20 cellular contexts compared by ENCODE assay signal in the genomic region with DNA sequence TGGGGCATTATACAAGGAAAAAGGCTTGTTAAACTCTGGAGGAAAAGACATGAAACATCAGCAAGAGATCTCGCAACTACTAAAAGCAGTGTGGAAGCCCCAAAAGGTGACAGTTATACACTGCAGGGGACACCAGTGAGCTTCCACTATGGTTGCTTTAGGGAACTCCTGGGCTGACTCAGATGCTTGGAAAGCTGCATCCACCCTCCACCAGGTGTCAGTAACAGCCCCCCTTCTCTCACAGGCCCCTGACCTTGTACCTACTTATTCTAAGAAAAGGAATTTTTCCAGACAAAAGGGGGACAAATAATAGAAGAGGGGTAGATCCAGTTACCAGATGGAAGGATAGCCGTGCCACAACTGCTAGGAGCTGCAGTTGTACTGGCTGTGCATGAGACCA.
DNase-seq lines count a peak whose midpoint lies in the region; ATAC-seq and TF ChIP-seq lines count a peak whose summit lies in the region.
"Had no signal": no experiment of that assay in that cellular context is flagged by ENCODE, and none has a peak within 500 bp of the region (broad histone marks: within the 10 kb centered on the region; RNA-seq: fewer than 3 reads in every experiment).

No MANE protein-coding gene starts in this region.

- no peaks in the 10 kb centered on the region for H3K9me2 ChIP-seq in SK-N-SH

- H3K4me3 ChIP-seq in SK-N-SH (ENCODE audit: low read depth in 2 of 2, low read length in 1 of 2): no peak overlapping the region
- H3K4me3 ChIP-seq: GM23248, SJSA1, skin epidermis had no signal

- DNase-seq in SK-N-SH: peak; percentile 1
- peak; percentile 8 for DNase-seq in NCI-H69 (lab: John Stamatoyannopoulos, UW)
- DNase-seq in glomerular visceral epithelial cell (ENCODE audit: extremely low spot score): peak; percentile 28
- DNase-seq in type B pancreatic cell (ENCODE audit: extremely low spot score, unreplicated experiment): no peak
- no peak for DNase-seq in HK-2 (ENCODE audit: unreplicated experiment)
- no peak for DNase-seq in HT-29 (ENCODE audit: low spot score)
- DNase-seq: activated CD4-positive, alpha-beta T cell treated with anti-CD3 and anti-CD28 coated beads for 1 hour; CD4-positive, CD25-positive, alpha-beta regulatory T cell; DMS79 treated with DMSO at 0.1 percent for 48 hours; glutamatergic neuron; GM23248; naive thymus-derived CD8-positive, alpha-beta T cell; NCI-H187 treated with DMSO at 0.1 percent for 48 hours; posterior cingulate gyrus; stimulated activated CD4-positive, alpha-beta T cell treated with anti-CD3 and anti-CD28 coated beads, Interleukin-4, amount 100 ng/mL, for 1 hour; T-helper 9 cell had no signal

- no peaks in the 10 kb centered on the region for H3K4me1 ChIP-seq in SK-N-SH (ENCODE audit: control insufficient read depth in 1 of 2, insufficient read depth in 2 of 2, low read depth in 1 of 2, low read length in 1 of 2)
- H3K4me1 ChIP-seq: SJSA1 had no signal

- no peaks in the 10 kb centered on the region for H3K79me2 ChIP-seq in SK-N-SH (ENCODE audit: insufficient read depth)

- no peak overlapping the region for H3K4me3 Mint-ChIP-seq in type B pancreatic cell
- H3K4me3 Mint-ChIP-seq: CD4-positive, CD25-positive, alpha-beta regulatory T cell; naive thymus-derived CD8-positive, alpha-beta T cell had no signal

- no peak overlapping the region for H3K27ac ChIP-seq in SK-N-SH (ENCODE audit: low read depth in 2 of 2, low read length in 1 of 2)
- H3K27ac ChIP-seq: GM23248, SJSA1, skin epidermis had no signal

- no peaks in the 10 kb centered on the region for H3K9me3 ChIP-seq in SK-N-SH

- H3K36me3 Mint-ChIP-seq in type B pancreatic cell: no peaks in the 10 kb centered on the region
- H3K36me3 Mint-ChIP-seq: CD4-positive, CD25-positive, alpha-beta regulatory T cell had no signal

- ATAC-seq in SK-N-SH treated with all-trans-retinoic acid at 6 μM for 48 hours: no peak
- no peak for ATAC-seq in GM19324 (IDR thresholded peaks at IDR 0.05; ENCODE audit: low FRiP score, unreplicated experiment)
- ATAC-seq: naive thymus-derived CD8-positive, alpha-beta T cell had no signal

- no peak overlapping the region for H3K4me2 ChIP-seq in SK-N-SH

- TF ChIP-seq EP300 in SK-N-SH (IDR thresholded peaks at IDR 0.05; ENCODE audit: borderline replicate concordance in 1 of 2, low read depth in 1 of 2, low read length in 1 of 2): no peak

- no peak overlapping the region for H2AFZ ChIP-seq in SK-N-SH (ENCODE audit: low read depth)
- H2AFZ ChIP-seq: GM23248 had no signal

- no peaks in the 10 kb centered on the region for H4K20me1 ChIP-seq in SK-N-SH (ENCODE audit: insufficient read depth)

- no peak for TF ChIP-seq RAD21 in SK-N-SH (IDR thresholded peaks at IDR 0.05; ENCODE audit: low read length)

- CTCF ChIA-PET in SK-N-SH (lab: Yijun Ruan, JAX): no interaction called here

- peaks cover 7% of the 10 kb centered on the region for H3K4me1 Mint-ChIP-seq in type B pancreatic cell (ENCODE audit: unreplicated experiment)
- H3K4me1 Mint-ChIP-seq: CD4-positive, CD25-positive, alpha-beta regulatory T cell; naive thymus-derived CD8-positive, alpha-beta T cell had no signal

- no peak overlapping the region for H3K27ac Mint-ChIP-seq in type B pancreatic cell
- H3K27ac Mint-ChIP-seq: CD4-positive, CD25-positive, alpha-beta regulatory T cell; naive thymus-derived CD8-positive, alpha-beta T cell had no signal

- no peaks in the 10 kb centered on the region for H3K27me3 ChIP-seq in SK-N-SH (ENCODE audit: insufficient read depth)
- H3K27me3 ChIP-seq: SJSA1 had no signal

- peaks cover 18% of the 10 kb centered on the region for H3K9me3 Mint-ChIP-seq in type B pancreatic cell

- H3K27me3 Mint-ChIP-seq in type B pancreatic cell: no peaks in the 10 kb centered on the region
- H3K27me3 Mint-ChIP-seq: CD4-positive, CD25-positive, alpha-beta regulatory T cell; naive thymus-derived CD8-positive, alpha-beta T cell had no signal

- no peaks in the 10 kb centered on the region for H3K36me3 ChIP-seq in SK-N-SH (replicated peaks in 1 of 2; ENCODE audit: control insufficient read depth in 1 of 2, insufficient read depth in 2 of 2, low read length in 1 of 2)
- H3K36me3 ChIP-seq: SJSA1 had no signal

- no peak overlapping the region for H3K9ac ChIP-seq in SK-N-SH
- H3K9ac ChIP-seq: GM23248 had no signal

- WGBS in SK-N-SH (ENCODE audit: low lambda C conversion rate): 14% methylated on average over 2 of the region's 2 CpGs

- POLR2A ChIA-PET in SK-N-SH (lab: Yijun Ruan, JAX): no interaction called here

- H3F3A ChIP-seq in SK-N-SH (replicated peaks; ENCODE audit: insufficient read depth): no peaks in the 10 kb centered on the region

- no peak for TF ChIP-seq CTCF in SK-N-SH (IDR thresholded peaks at IDR 0.05)
- TF ChIP-seq CTCF in type B pancreatic cell (conservative IDR thresholded peaks at IDR 0.05): peak; percentile 16

TF ChIP-seq in SK-N-SH, 30 proteins besides CTCF, POLR2A, EP300 and RAD21:
- TF ChIP-seq CHD2 (IDR thresholded peaks at IDR 0.05; ENCODE audit: low read length, partially characterized antibody) (no peak), TCF12 (IDR thresholded peaks at IDR 0.05) (no peak), NRF1 (IDR thresholded peaks at IDR 0.05; ENCODE audit: low read depth, low read length) (no peak), SIN3A (IDR thresholded peaks at IDR 0.05; ENCODE audit: borderline replicate concordance, low read depth, low read length) (no peak), REST (IDR thresholded peaks at IDR 0.05; ENCODE audit: low read depth, low read length) (no peak), EZH2phosphoT487 (IDR thresholded peaks at IDR 0.05; ENCODE audit: borderline replicate concordance, low read depth) (no peak)

TF ChIP-seq in SK-N-SH treated with all-trans-retinoic acid at 6 μM for 48 hours, 23 proteins besides CTCF, POLR2A, EP300 and RAD21 (continues in another document):
- no peak for TF ChIP-seq ARNTL (CRISPR knock-in tag; IDR thresholded peaks at IDR 0.05; ENCODE audit: borderline replicate concordance, low read depth)
- TF ChIP-seq ZFP30 (CRISPR knock-in tag; IDR thresholded peaks at IDR 0.05): no peak
- no peak for TF ChIP-seq PATZ1 (CRISPR knock-in tag; IDR thresholded peaks at IDR 0.05; ENCODE audit: borderline replicate concordance)
- no peak for TF ChIP-seq ISL1 (CRISPR knock-in tag; IDR thresholded peaks at IDR 0.05)
- no peak for TF ChIP-seq TSHZ2 (CRISPR knock-in tag; IDR thresholded peaks at IDR 0.05)
- no peak for TF ChIP-seq RARB (CRISPR knock-in tag; IDR thresholded peaks at IDR 0.05)
- no peak for TF ChIP-seq BACH2 (CRISPR knock-in tag; IDR thresholded peaks at IDR 0.05; ENCODE audit: borderline replicate concordance)
- no peak for TF ChIP-seq TOX (CRISPR knock-in tag; IDR thresholded peaks at IDR 0.05; ENCODE audit: borderline replicate concordance)
- TF ChIP-seq CSDC2 (CRISPR knock-in tag; IDR thresholded peaks at IDR 0.05): no peak
- no peak for TF ChIP-seq ZNF565 (CRISPR knock-in tag; conservative IDR thresholded peaks at IDR 0.05; ENCODE audit: low read depth)
- no peak for TF ChIP-seq TCF4 (CRISPR knock-in tag; IDR thresholded peaks at IDR 0.05; ENCODE audit: borderline replicate concordance)
- TF ChIP-seq OSR1 (CRISPR knock-in tag; IDR thresholded peaks at IDR 0.05): no peak
- TF ChIP-seq ESRRG (CRISPR knock-in tag; IDR thresholded peaks at IDR 0.05): no peak
- TF ChIP-seq ZNF70 (CRISPR knock-in tag; IDR thresholded peaks at IDR 0.05): no peak
- TF ChIP-seq ZC3H10 (CRISPR knock-in tag; IDR thresholded peaks at IDR 0.05): no peak
- TF ChIP-seq ZNF8 (CRISPR knock-in tag; IDR thresholded peaks at IDR 0.05): no peak
- TF ChIP-seq ZFP3 (CRISPR knock-in tag; IDR thresholded peaks at IDR 0.05): no peak

Comparison
In these comparisons a context has a peak if more than half of its experiments do, and no peak if none do; other contexts are left out.
1. DNase-seq: peak in SK-N-SH (single experiment), NCI-H69 (single experiment) and glomerular visceral epithelial cell (single experiment); none in type B pancreatic cell (single experiment), HK-2 (single experiment) and HT-29 (single experiment).